Comparison of ENCODE assay signal across 18 cellular contexts in the genomic region with DNA sequence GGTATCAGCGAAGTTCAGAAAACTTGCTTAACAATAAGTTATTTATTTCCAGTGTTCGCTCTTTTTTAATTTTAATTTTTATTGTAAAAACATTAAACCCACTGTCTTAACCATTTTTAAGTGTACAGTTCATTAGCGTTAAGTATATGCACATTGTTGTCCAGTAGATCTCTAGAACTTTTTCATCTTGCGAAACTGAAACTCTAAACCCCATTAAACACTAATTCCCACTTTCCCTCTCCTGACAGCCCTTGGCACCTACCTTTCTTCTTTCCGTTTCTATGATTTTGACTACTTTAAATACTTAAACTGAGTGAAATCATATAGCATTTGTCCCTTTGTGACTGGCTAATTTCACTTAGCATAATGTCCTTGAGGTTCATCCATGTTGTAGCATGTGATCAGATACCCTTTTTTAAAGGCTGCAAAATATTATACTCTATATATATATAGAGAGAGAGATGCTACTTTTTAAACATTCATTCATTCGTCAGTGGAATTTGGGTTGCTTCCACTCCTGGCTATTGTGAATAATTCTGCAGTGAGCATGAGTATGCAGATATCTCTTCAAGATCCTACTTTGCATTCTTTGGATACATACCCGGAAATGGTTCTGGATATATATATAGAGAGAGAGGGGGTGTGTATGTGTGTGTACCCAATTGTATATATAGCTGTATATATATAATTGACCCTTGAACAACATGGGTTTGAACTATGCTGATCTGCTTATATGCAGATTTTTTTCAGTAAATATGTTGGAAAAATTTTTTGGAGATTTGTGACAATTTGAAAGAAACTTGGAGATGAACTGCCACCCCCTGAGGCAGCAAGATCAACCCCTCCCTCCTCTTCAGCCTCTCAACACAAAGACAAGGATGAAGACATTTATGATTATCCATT.
DNase-seq lines count a peak whose midpoint lies in the region; ATAC-seq and TF ChIP-seq lines count a peak whose summit lies in the region.
"Had no signal": no experiment of that assay in that cellular context is flagged by ENCODE, and none has a peak within 500 bp of the region (broad histone marks: within the 10 kb centered on the region; RNA-seq: fewer than 3 reads in every experiment).

No MANE protein-coding gene starts in this region.

- H3K27ac ChIP-seq in HEK293 (ENCODE audit: extremely low read depth, low read depth, low read length) (no peak overlapping the region), SK-N-MC (peak overlapping the region; percentile 65; the same call in 1 of the 2 replicates)
- H3K27ac ChIP-seq: HL-60 had no signal

- CTCF ChIA-PET in HEK293 (lab: Yijun Ruan, JAX): interaction anchor here (0.6 to 0.9 kb wide), 4 partner anchors 12 to 188 kb away, joined by 3 to 5 read pairs (median 4); no protein-coding TSS in a partner anchor

- H3K4me1 Mint-ChIP-seq in osteocyte (ENCODE audit: unreplicated experiment): peaks cover 33% of the 10 kb centered on the region

- peaks cover 5% of the 10 kb centered on the region for H3K9me3 Mint-ChIP-seq in osteocyte (ENCODE audit: unreplicated experiment)
- H3K9me3 Mint-ChIP-seq: CD4-positive, alpha-beta T cell had no signal

- peak overlapping the region; percentile 49 for H3K27ac Mint-ChIP-seq in osteocyte (ENCODE audit: unreplicated experiment)
- H3K27ac Mint-ChIP-seq: CD4-positive, alpha-beta T cell had no signal

- POLR2A ChIA-PET in HEK293 (lab: Yijun Ruan, JAX): no interaction called here

- H3K36me3 Mint-ChIP-seq in osteocyte (ENCODE audit: unreplicated experiment): peaks cover 5% of the 10 kb centered on the region

- TF ChIP-seq CTCF in HEK293 (tag by site-specific recombination; IDR thresholded peaks at IDR 0.05) (no peak), fibroblast of the aortic adventitia (IDR thresholded peaks at IDR 0.05; ENCODE audit: insufficient read depth, low read length) (no peak), osteocyte (IDR thresholded peaks at IDR 0.05) (no peak)

- H3K4me3 ChIP-seq in HEK293 (ENCODE audit: low read depth, low read length): no peak overlapping the region
- H3K4me3 ChIP-seq in SK-N-MC: peak overlapping the region; percentile 45; the same call in 1 of the 2 replicates
- H3K4me3 ChIP-seq in fibroblast of the aortic adventitia (ENCODE audit: low read depth, low read length): no peak overlapping the region
- H3K4me3 ChIP-seq: HAP-1 had no signal

- no peaks in the 10 kb centered on the region for H3K36me3 ChIP-seq in HEK293 (ENCODE audit: control insufficient read depth in 2 of 2, insufficient read depth in 1 of 2, low read length in 2 of 2)
- peaks cover 5% of the 10 kb centered on the region; the same call in 1 of the 2 replicates for H3K36me3 ChIP-seq in SK-N-MC (ENCODE audit: insufficient read depth, low read length)
- H3K36me3 ChIP-seq: BE2C, HAP-1 had no signal

- no peaks in the 10 kb centered on the region for H3K9me3 ChIP-seq in HEK293 (ENCODE audit: control insufficient read depth, insufficient read depth, low read depth, low read length)
- no peaks in the 10 kb centered on the region; the same call in 1 of the 2 replicates for H3K9me3 ChIP-seq in SK-N-MC (ENCODE audit: low read depth, low read length)
- H3K9me3 ChIP-seq: BE2C, Caco-2, HAP-1 had no signal

- no peak overlapping the region for H3K4me3 Mint-ChIP-seq in osteocyte (ENCODE audit: unreplicated experiment)
- H3K4me3 Mint-ChIP-seq: CD4-positive, alpha-beta T cell had no signal

- peaks cover 8% of the 10 kb centered on the region; the same call in 1 of the 2 replicates for H3K4me1 ChIP-seq in HEK293 (ENCODE audit: control insufficient read depth, insufficient read depth, low read length)
- H3K4me1 ChIP-seq: BE2C, Caco-2, HAP-1 had no signal

- DNase-seq in SK-N-MC (ENCODE audit: low read depth, low spot score) (no peak), fibroblast of the aortic adventitia (ENCODE audit: low read depth) (peak; percentile 36), osteocyte (ENCODE audit: extremely low spot score, unreplicated experiment) (no peak), NCI-H446 treated with DMSO at 0.1 percent for 48 hours (lab: John Stamatoyannopoulos, UW) (no peak), DMS153 treated with DMSO at 0.1 percent for 48 hours (lab: John Stamatoyannopoulos, UW; ENCODE audit: unreplicated experiment) (no peak), GOT3 (lab: John Stamatoyannopoulos, UW) (no peak)
- DNase-seq: ACHN; BE2C; C1 segment of cervical spinal cord; Caco-2; CD4-positive, alpha-beta T cell; DMS79; GF-D8; KG1 had no signal

- H3K9ac ChIP-seq in SK-N-MC (ENCODE audit: insufficient read length): no peak overlapping the region

- no peak for ATAC-seq in HG03175 (IDR thresholded peaks at IDR 0.05; ENCODE audit: unreplicated experiment)

- H3K27me3 Mint-ChIP-seq in osteocyte (ENCODE audit: unreplicated experiment): no peaks in the 10 kb centered on the region
- H3K27me3 Mint-ChIP-seq: CD4-positive, alpha-beta T cell had no signal

TF ChIP-seq in HEK293, 187 proteins besides CTCF, POLR2A, EP300 and RAD21 (continues in another document):
- no peak for TF ChIP-seq ZFHX2 (tag by site-specific recombination; conservative IDR thresholded peaks at IDR 0.05)
- TF ChIP-seq ZNF404 (tag by site-specific recombination; IDR thresholded peaks at IDR 0.05): no peak
- TF ChIP-seq, protein P1, sequence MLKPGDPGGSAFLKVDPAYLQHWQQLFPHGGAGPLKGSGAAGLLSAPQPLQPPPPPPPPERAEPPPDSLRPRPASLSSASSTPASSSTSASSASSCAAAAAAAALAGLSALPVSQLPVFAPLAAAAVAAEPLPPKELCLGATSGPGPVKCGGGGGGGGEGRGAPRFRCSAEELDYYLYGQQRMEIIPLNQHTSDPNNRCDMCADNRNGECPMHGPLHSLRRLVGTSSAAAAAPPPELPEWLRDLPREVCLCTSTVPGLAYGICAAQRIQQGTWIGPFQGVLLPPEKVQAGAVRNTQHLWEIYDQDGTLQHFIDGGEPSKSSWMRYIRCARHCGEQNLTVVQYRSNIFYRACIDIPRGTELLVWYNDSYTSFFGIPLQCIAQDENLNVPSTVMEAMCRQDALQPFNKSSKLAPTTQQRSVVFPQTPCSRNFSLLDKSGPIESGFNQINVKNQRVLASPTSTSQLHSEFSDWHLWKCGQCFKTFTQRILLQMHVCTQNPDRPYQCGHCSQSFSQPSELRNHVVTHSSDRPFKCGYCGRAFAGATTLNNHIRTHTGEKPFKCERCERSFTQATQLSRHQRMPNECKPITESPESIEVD (tag by site-specific recombination; IDR thresholded peaks at IDR 0.05): peak; percentile 59
- TF ChIP-seq, protein P2, sequence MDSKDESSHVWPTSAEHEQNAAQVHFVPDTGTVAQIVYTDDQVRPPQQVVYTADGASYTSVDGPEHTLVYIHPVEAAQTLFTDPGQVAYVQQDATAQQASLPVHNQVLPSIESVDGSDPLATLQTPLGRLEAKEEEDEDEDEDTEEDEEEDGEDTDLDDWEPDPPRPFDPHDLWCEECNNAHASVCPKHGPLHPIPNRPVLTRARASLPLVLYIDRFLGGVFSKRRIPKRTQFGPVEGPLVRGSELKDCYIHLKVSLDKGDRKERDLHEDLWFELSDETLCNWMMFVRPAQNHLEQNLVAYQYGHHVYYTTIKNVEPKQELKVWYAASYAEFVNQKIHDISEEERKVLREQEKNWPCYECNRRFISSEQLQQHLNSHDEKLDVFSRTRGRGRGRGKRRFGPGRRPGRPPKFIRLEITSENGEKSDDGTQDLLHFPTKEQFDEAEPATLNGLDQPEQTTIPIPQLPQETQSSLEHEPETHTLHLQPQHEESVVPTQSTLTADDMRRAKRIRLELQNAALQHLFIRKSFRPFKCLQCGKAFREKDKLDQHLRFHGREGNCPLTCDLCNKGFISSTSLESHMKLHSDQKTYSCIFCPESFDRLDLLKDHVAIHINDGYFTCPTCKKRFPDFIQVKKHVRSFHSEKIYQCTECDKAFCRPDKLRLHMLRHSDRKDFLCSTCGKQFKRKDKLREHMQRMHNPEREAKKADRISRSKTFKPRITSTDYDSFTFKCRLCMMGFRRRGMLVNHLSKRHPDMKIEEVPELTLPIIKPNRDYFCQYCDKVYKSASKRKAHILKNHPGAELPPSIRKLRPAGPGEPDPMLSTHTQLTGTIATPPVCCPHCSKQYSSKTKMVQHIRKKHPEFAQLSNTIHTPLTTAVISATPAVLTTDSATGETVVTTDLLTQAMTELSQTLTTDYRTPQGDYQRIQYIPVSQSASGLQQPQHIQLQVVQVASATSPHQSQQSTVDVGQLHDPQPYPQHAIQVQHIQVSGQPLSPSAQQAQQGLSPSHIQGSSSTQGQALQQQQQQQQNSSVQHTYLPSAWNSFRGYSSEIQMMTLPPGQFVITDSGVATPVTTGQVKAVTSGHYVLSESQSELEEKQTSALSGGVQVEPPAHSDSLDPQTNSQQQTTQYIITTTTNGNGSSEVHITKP (tag by site-specific recombination; IDR thresholded peaks at IDR 0.05): peak; percentile 82
- TF ChIP-seq, protein P3, sequence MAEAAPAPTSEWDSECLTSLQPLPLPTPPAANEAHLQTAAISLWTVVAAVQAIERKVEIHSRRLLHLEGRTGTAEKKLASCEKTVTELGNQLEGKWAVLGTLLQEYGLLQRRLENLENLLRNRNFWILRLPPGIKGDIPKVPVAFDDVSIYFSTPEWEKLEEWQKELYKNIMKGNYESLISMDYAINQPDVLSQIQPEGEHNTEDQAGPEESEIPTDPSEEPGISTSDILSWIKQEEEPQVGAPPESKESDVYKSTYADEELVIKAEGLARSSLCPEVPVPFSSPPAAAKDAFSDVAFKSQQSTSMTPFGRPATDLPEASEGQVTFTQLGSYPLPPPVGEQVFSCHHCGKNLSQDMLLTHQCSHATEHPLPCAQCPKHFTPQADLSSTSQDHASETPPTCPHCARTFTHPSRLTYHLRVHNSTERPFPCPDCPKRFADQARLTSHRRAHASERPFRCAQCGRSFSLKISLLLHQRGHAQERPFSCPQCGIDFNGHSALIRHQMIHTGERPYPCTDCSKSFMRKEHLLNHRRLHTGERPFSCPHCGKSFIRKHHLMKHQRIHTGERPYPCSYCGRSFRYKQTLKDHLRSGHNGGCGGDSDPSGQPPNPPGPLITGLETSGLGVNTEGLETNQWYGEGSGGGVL (tag by site-specific recombination; IDR thresholded peaks at IDR 0.05): no peak
- no peak for TF ChIP-seq ZNF768 (tag by site-specific recombination; IDR thresholded peaks at IDR 0.05)
- TF ChIP-seq, protein P4, sequence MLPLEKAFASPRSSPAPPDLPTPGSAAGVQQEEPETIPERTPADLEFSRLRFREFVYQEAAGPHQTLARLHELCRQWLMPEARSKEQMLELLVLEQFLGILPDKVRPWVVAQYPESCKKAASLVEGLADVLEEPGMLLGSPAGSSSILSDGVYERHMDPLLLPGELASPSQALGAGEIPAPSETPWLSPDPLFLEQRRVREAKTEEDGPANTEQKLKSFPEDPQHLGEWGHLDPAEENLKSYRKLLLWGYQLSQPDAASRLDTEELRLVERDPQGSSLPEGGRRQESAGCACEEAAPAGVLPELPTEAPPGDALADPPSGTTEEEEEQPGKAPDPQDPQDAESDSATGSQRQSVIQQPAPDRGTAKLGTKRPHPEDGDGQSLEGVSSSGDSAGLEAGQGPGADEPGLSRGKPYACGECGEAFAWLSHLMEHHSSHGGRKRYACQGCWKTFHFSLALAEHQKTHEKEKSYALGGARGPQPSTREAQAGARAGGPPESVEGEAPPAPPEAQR (tag by site-specific recombination; IDR thresholded peaks at IDR 0.05): no peak
- no peak for TF ChIP-seq HOXA7 (CRISPR knock-in tag; IDR thresholded peaks at IDR 0.05; ENCODE audit: borderline replicate concordance)
